1 cellular context compared by ENCODE assay signal in the genomic region with DNA sequence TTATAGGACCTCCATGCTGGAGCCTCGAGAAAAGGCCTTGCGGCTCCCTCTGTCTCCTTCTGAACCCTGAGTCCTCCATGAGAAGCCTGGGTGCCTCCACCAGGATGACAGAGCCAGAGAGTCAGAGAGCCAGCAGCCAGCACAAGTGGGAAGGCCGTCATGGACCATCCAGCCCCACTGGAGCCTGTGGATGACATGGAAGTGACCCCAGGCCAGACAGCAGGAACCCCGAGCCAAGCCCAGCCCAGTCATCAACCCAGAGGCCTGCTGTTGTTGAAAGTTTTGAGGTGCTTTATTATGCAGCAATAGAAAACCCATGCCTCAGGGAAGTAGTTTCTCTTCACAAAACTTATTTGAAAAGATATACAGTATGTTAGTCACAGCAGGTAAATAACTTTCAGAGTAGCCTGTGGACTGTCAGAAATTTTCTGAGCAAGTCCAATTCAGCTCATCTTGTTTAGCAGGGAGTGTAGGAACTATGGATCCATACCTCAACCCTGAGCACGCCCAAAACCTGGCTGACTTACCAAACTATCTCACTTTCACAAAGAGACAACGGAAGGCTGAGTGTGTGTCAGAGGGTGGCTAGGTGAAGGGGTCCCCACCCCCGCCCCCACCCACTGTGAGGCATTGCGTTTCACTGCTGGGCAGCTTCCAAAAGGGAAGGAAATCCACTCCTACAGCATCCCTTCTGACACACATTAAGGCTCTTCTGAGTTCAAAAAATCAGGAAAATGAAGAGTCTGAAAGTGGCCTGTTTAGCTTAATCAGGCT.
TF ChIP-seq lines count a peak whose summit lies in the region.

No MANE protein-coding gene starts in this region.

TF ChIP-seq in GM23338, 12 proteins besides CTCF, POLR2A, EP300 and RAD21 (continued from another document):
- TF ChIP-seq, protein P1, sequence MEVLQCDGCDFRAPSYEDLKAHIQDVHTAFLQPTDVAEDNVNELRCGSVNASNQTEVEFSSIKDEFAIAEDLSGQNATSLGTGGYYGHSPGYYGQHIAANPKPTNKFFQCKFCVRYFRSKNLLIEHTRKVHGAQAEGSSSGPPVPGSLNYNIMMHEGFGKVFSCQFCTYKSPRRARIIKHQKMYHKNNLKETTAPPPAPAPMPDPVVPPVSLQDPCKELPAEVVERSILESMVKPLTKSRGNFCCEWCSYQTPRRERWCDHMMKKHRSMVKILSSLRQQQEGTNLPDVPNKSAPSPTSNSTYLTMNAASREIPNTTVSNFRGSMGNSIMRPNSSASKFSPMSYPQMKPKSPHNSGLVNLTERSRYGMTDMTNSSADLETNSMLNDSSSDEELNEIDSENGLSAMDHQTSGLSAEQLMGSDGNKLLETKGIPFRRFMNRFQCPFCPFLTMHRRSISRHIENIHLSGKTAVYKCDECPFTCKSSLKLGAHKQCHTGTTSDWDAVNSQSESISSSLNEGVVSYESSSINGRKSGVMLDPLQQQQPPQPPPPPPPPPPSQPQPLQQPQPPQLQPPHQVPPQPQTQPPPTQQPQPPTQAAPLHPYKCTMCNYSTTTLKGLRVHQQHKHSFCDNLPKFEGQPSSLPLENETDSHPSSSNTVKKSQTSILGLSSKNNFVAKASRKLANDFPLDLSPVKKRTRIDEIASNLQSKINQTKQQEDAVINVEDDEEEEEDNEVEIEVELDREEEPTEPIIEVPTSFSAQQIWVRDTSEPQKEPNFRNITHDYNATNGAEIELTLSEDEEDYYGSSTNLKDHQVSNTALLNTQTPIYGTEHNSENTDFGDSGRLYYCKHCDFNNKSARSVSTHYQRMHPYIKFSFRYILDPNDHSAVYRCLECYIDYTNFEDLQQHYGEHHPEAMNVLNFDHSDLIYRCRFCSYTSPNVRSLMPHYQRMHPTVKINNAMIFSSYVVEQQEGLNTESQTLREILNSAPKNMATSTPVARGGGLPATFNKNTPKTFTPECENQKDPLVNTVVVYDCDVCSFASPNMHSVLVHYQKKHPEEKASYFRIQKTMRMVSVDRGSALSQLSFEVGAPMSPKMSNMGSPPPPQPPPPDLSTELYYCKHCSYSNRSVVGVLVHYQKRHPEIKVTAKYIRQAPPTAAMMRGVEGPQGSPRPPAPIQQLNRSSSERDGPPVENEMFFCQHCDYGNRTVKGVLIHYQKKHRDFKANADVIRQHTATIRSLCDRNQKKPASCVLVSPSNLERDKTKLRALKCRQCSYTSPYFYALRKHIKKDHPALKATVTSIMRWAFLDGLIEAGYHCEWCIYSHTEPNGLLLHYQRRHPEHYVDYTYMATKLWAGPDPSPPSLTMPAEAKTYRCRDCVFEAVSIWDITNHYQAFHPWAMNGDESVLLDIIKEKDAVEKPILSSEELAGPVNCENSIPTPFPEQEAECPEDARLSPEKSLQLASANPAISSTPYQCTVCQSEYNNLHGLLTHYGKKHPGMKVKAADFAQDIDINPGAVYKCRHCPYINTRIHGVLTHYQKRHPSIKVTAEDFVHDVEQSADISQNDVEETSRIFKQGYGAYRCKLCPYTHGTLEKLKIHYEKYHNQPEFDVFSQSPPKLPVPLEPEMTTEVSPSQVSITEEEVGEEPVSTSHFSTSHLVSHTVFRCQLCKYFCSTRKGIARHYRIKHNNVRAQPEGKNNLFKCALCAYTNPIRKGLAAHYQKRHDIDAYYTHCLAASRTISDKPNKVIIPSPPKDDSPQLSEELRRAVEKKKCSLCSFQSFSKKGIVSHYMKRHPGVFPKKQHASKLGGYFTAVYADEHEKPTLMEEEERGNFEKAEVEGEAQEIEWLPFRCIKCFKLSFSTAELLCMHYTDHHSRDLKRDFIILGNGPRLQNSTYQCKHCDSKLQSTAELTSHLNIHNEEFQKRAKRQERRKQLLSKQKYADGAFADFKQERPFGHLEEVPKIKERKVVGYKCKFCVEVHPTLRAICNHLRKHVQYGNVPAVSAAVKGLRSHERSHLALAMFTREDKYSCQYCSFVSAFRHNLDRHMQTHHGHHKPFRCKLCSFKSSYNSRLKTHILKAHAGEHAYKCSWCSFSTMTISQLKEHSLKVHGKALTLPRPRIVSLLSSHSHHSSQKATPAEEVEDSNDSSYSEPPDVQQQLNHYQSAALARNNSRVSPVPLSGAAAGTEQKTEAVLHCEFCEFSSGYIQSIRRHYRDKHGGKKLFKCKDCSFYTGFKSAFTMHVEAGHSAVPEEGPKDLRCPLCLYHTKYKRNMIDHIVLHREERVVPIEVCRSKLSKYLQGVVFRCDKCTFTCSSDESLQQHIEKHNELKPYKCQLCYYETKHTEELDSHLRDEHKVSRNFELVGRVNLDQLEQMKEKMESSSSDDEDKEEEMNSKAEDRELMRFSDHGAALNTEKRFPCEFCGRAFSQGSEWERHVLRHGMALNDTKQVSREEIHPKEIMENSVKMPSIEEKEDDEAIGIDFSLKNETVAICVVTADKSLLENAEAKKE (CRISPR knock-in tag; IDR thresholded peaks at IDR 0.05), result no peak
- TF ChIP-seq JUNB (IDR thresholded peaks at IDR 0.05; ENCODE audit: unreplicated experiment) (no peak), NANOG (IDR thresholded peaks at IDR 0.05; ENCODE audit: borderline replicate concordance) (no peak), CREB1 (CRISPR knock-in tag; IDR thresholded peaks at IDR 0.05; ENCODE audit: low read depth) (no peak), POLR2AphosphoS5 (IDR thresholded peaks at IDR 0.05; ENCODE audit: low read depth) (no peak)
TF ChIP-seq in GM23338: peak in this region for 0.
